In genomic region chr2:235641333-235641732, GRCh38 we compare ENCODE assay signal across 10 cellular contexts.
DNase-seq lines count a peak whose midpoint lies in the region; ATAC-seq and TF ChIP-seq lines count a peak whose summit lies in the region.
"Had no signal": no experiment of that assay in that cellular context is flagged by ENCODE, and none has a peak within 500 bp of the region (broad histone marks: within the 10 kb centered on the region; RNA-seq: fewer than 3 reads in every experiment).

No MANE protein-coding gene starts in this region.

- H3K4me2 ChIP-seq in IMR-90 (ENCODE audit: low read depth, low read length): peak overlapping the region; percentile 14; the same call in 1 of the 2 replicates

- peak; percentile 57 for DNase-seq in IMR-90
- DNase-seq in lung (ENCODE audit: low spot score): peak; percentile 60
- no peak for DNase-seq in tibial nerve (ENCODE audit: low spot score in 2 of 2)
- no peak for DNase-seq in COLO668 (lab: John Stamatoyannopoulos, UW; ENCODE audit: unreplicated experiment)
- no peak for DNase-seq in T-helper 1 cell
- DNase-seq: effector memory CD8-positive, alpha-beta T cell; naive thymus-derived CD4-positive, alpha-beta T cell; spleen had no signal

- CTCF ChIA-PET in IMR-90 (lab: Yijun Ruan, JAX): interaction anchor here (1.3 kb wide), 1 partner anchor 23 kb away, joined by 5 read pairs; no protein-coding TSS in a partner anchor

- no peak overlapping the region for H4K91ac ChIP-seq in IMR-90 (ENCODE audit: insufficient read depth, low read depth, low read length)

- peak overlapping the region; percentile 66; the same call in 1 of the 2 replicates for H2AK5ac ChIP-seq in IMR-90 (ENCODE audit: low read depth, low read length)

- BruUV-seq in IMR-90 (replicated peaks; lab: Mats Ljungman, UMichigan): no TSS peak

- no CpG with 5 or more reads among the region's 8 CpGs for WGBS in IMR-90 (ENCODE audit: extremely low coverage in 2 of 2, insufficient read length in 1 of 2), 2 experiments
- 36 to 44% methylated on average over 8 of the region's 8 CpGs for WGBS in lung, 2 donors
- 18 to 23% methylated on average over 8 of the region's 8 CpGs for WGBS in tibial nerve, 2 donors

- no peak overlapping the region for H3K56ac ChIP-seq in IMR-90 (ENCODE audit: extremely low read depth, insufficient read depth, low read length)

- peaks cover 20% of the 10 kb centered on the region for H3K9me1 ChIP-seq in IMR-90 (ENCODE audit: insufficient read depth, low read length)

- dilution Hi-C loops in IMR-90 (cut with HindIII; ENCODE audit: low sequenced_read_pairs, unreplicated experiment): no loop called here

- no peak overlapping the region for H2AFZ ChIP-seq in IMR-90 (replicated peaks; ENCODE audit: low read length, poor library complexity)

- H3K4ac ChIP-seq in IMR-90 (ENCODE audit: low read depth, low read length): 0 out of 2 replicates have a peak overlapping the region, but pooled peaks have one; percentile 0

- peak overlapping the region in 1 of 2 experiments; percentile 83; a peak in 2 of 4 replicates for H4K8ac ChIP-seq in IMR-90 (ENCODE audit: low read depth in 2 of 2, low read length in 2 of 2)

- no peak for TF ChIP-seq RAD21 in IMR-90 (IDR thresholded peaks at IDR 0.05; ENCODE audit: low read length)

- intact Hi-C loops in IMR-90 (cut with micrococcal nuclease): loop anchor here (2.0 kb wide), 1 partner anchor 19 kb away; no protein-coding TSS in a partner anchor

- H3K23ac ChIP-seq in IMR-90 (ENCODE audit: low read depth, low read length): no peak overlapping the region

- H2BK20ac ChIP-seq in IMR-90 (ENCODE audit: low read depth, low read length): no peak overlapping the region

- peak overlapping the region; percentile 16; the same call in 1 of the 2 replicates for H2BK120ac ChIP-seq in IMR-90 (ENCODE audit: low read depth, low read length)

- H3K9me3 ChIP-seq in IMR-90 (ENCODE audit: control insufficient read depth, insufficient read depth, low read length): no peaks in the 10 kb centered on the region
- H3K9me3 ChIP-seq in lung (ENCODE audit: control insufficient read depth in 2 of 2, insufficient read depth in 1 of 2, low read length in 1 of 2): no peaks in the 10 kb centered on the region
- H3K9me3 ChIP-seq in tibial nerve: no peaks in the 10 kb centered on the region
- H3K9me3 ChIP-seq: spleen had no signal

- POLR2A ChIA-PET in IMR-90 (lab: Charles Lee; ENCODE audit: unreplicated experiment): no interaction called here

- no peak overlapping the region for H3K14ac ChIP-seq in IMR-90 (replicated peaks; ENCODE audit: low read depth, low read length)

- ATAC-seq in IMR-90 (ENCODE audit: low read depth) (peak; percentile 48), lung (ENCODE audit: insufficient read depth, low FRiP score) (peak; percentile 68), GM21723 (IDR thresholded peaks at IDR 0.05; ENCODE audit: unreplicated experiment) (no peak)
- ATAC-seq: effector memory CD8-positive, alpha-beta T cell; naive thymus-derived CD4-positive, alpha-beta T cell had no signal

- no peak overlapping the region for H4K5ac ChIP-seq in IMR-90 (ENCODE audit: low read depth, low read length)

- H3K4me1 ChIP-seq in IMR-90 (ENCODE audit: control insufficient read depth, insufficient read depth, low read length) (peaks cover 24% of the 10 kb centered on the region), lung (ENCODE audit: control insufficient read depth in 2 of 2, insufficient read depth in 2 of 2, low read length in 2 of 2) (peaks cover 19 to 20% of the 10 kb centered on the region in 2 donors), tibial nerve (peaks cover 0 to 70% (median 39%) of the 10 kb centered on the region in 4 donors)

- H3K27ac ChIP-seq in IMR-90 (ENCODE audit: insufficient read depth, low read length) (peak overlapping the region; percentile 6; the same call in 1 of the 2 replicates), cingulate gyrus (ENCODE audit: low read depth, low read length) (peak overlapping the region; percentile 94), lung (ENCODE audit: low read depth in 1 of 2, low read length in 1 of 2) (no peak overlapping the region), tibial nerve (peak overlapping the region in 3 of 4 donors; percentile 77 to 94 (median 89))

- in situ Hi-C loops in IMR-90 (cut with MboI; ENCODE audit: low sequenced_read_pairs): loop anchor here (25.0 kb wide), 1 partner anchor 1446 kb away; the partner anchor contains the start of gene COPS8

- 0 out of 2 replicates have a peak overlapping the region, but pooled peaks have one; percentile 0 for H3K9ac ChIP-seq in IMR-90 (ENCODE audit: low read depth, low read length)

- TF ChIP-seq CTCF in IMR-90 (conservative IDR thresholded peaks at IDR 0.05; ENCODE audit: low read depth, low read length) (no peak), lung (IDR thresholded peaks at IDR 0.05; ENCODE audit: control extremely low read depth, extremely low read depth) (no peak), tibial nerve (IDR thresholded peaks at IDR 0.05) (no peak)

- TF ChIP-seq POLR2A in IMR-90 (IDR thresholded peaks at IDR 0.05; ENCODE audit: low read depth, low read length) (no peak), tibial nerve (IDR thresholded peaks at IDR 0.05) (no peak)

- no peaks in the 10 kb centered on the region for H3K27me3 ChIP-seq in IMR-90 (ENCODE audit: control insufficient read depth, insufficient read depth, low read length)
- H3K27me3 ChIP-seq in lung (ENCODE audit: control insufficient read depth, insufficient read depth): no peaks in the 10 kb centered on the region
- no peaks in the 10 kb centered on the region for H3K27me3 ChIP-seq in tibial nerve

- H2BK5ac ChIP-seq in IMR-90 (ENCODE audit: low read depth, low read length, poor library complexity, severe bottlenecking): peak overlapping the region; percentile 72

- H4K20me1 ChIP-seq in IMR-90 (ENCODE audit: insufficient read depth, low read length): peaks cover 4% of the 10 kb centered on the region; the same call in 1 of the 2 replicates

- H3K79me1 ChIP-seq in IMR-90 (ENCODE audit: low read depth in 1 of 2, low read length in 2 of 2): peaks cover 19 to 72% of the 10 kb centered on the region in 2 experiments

- no peak overlapping the region for H2AK9ac ChIP-seq in IMR-90 (replicated peaks; ENCODE audit: low read depth, low read length, poor library complexity)

- H3K4me3 ChIP-seq in IMR-90 (ENCODE audit: insufficient read depth, low read depth, low read length): no peak overlapping the region
- no peak overlapping the region for H3K4me3 ChIP-seq in lung
- H3K4me3 ChIP-seq in tibial nerve: no peak overlapping the region
- H3K4me3 ChIP-seq: spleen had no signal

- TF ChIP-seq EP300 in tibial nerve (IDR thresholded peaks at IDR 0.05): no peak

- H3K36me3 ChIP-seq in IMR-90 (ENCODE audit: control insufficient read depth, insufficient read depth, low read length) (no peaks in the 10 kb centered on the region), lung (ENCODE audit: control insufficient read depth in 2 of 2, insufficient read depth in 2 of 2, low read length in 2 of 2) (no peaks in the 10 kb centered on the region), tibial nerve (no peaks in the 10 kb centered on the region)
- H3K36me3 ChIP-seq: spleen had no signal

- no peak overlapping the region for H3K18ac ChIP-seq in IMR-90 (ENCODE audit: low read depth, low read length)

- H2BK15ac ChIP-seq in IMR-90 (ENCODE audit: low read depth, low read length): peak overlapping the region; percentile 8; the same call in 1 of the 3 replicates

TF ChIP-seq in IMR-90, 13 proteins besides CTCF, POLR2A, EP300 and RAD21:
- TF ChIP-seq FOS (IDR thresholded peaks at IDR 0.05; ENCODE audit: low read depth, low read length) (no peak), MAZ (IDR thresholded peaks at IDR 0.05; ENCODE audit: borderline replicate concordance, low read depth, low read length) (peak; percentile 31; the same call in 1 of the 2 replicates)

Comparison
In these comparisons a context has a peak if more than half of its experiments do, and no peak if none do; other contexts are left out.
1. DNase-seq: peak in IMR-90 (single experiment) and lung (single experiment); none in tibial nerve (0 of 2), COLO668 (single experiment) and T-helper 1 cell (0 of 5).
2. H3K27ac ChIP-seq: peak in IMR-90 (single experiment), cingulate gyrus (single experiment) and tibial nerve (3 of 4); none in lung (0 of 2).